In genomic region chr3:48979451-48979850, GRCh38 we compare ENCODE assay signal across 29 cellular contexts.
"Had no signal": no experiment of that assay in that cellular context is flagged by ENCODE, and none has a peak within 500 bp of the region (broad histone marks: within the 10 kb centered on the region; RNA-seq: fewer than 3 reads in every experiment).

No MANE protein-coding gene starts in this region.

- H3K9me3 ChIP-seq: lower lobe of right lung, neutrophil, psoas muscle, right lobe of liver, suprapubic skin, thoracic aorta, tibial artery, uterus had no signal

- DNase-seq: hippocampal formation; kidney glomerular epithelial cell; left cardiac atrium; lower lobe of right lung; mammary epithelial cell; mesenchymal stem cell; naive B cell; natural killer cell; nephron progenitor cell; occipital lobe; psoas muscle; right lobe of liver; stimulated activated CD4-positive, alpha-beta T cell treated with anti-CD3 and anti-CD28 coated beads, Interleukin-12 subunit alpha, Interleukin-12 subunit beta, amount 100 ng/mL, for 4 hours; stimulated activated CD4-positive, alpha-beta T cell treated with anti-CD3 and anti-CD28 coated beads, Interleukin-15, amount 100 ng/mL, for 24 hours; stimulated activated CD4-positive, alpha-beta T cell treated with anti-CD3 and anti-CD28 coated beads, Interleukin-2, amount 100 ng/mL, for 24 hours; stimulated activated CD4-positive, alpha-beta T cell treated with anti-CD3 and anti-CD28 coated beads, Interleukin-4, amount 100 ng/mL, for 1 hour; stimulated activated naive CD4-positive, alpha-beta T cell; tibial artery; trophoblast cell; uterus had no signal

- H3K27me3 ChIP-seq: neural progenitor cell, neutrophil, right lobe of liver, suprapubic skin, tibial artery, uterus had no signal

- H3K27me3 Mint-ChIP-seq: naive B cell; stimulated activated naive CD8-positive, alpha-beta T cell treated with anti-CD3 and anti-CD28 coated beads, Interleukin-15, Interleukin-2, amounts not matched to agents 100 ng/mL and 50 ng/mL, for 24 hours had no signal

- H3K4me1 ChIP-seq: lower lobe of right lung, neural progenitor cell, parathyroid adenoma, psoas muscle, right lobe of liver, tibial artery, uterus had no signal

- H3K36me3 ChIP-seq: neural progenitor cell, uterus had no signal

- H3K27ac ChIP-seq: lower lobe of right lung, neural progenitor cell, neutrophil, parathyroid adenoma, psoas muscle, right lobe of liver, skin epidermis, suprapubic skin, thoracic aorta, tibial artery, uterus had no signal

- H3K4me1 Mint-ChIP-seq: mesothelial cell of epicardium, naive B cell, natural killer cell, nephron progenitor cell, neural progenitor cell had no signal

- H3K27ac Mint-ChIP-seq: mesothelial cell of epicardium; natural killer cell; nephron progenitor cell; neural progenitor cell; stimulated activated naive CD8-positive, alpha-beta T cell treated with anti-CD3 and anti-CD28 coated beads, Interleukin-15, Interleukin-2, amounts not matched to agents 100 ng/mL and 50 ng/mL, for 24 hours had no signal

- H3K9me3 Mint-ChIP-seq: mesothelial cell of epicardium; naive B cell; natural killer cell; nephron progenitor cell; neural progenitor cell; stimulated activated naive CD8-positive, alpha-beta T cell treated with anti-CD3 and anti-CD28 coated beads, Interleukin-15, Interleukin-2, amounts not matched to agents 100 ng/mL and 50 ng/mL, for 24 hours had no signal

- H3K4me3 ChIP-seq: lower lobe of right lung, neural progenitor cell, psoas muscle, right lobe of liver, skin epidermis, suprapubic skin, thoracic aorta, tibial artery, uterus had no signal

- H3K4me3 Mint-ChIP-seq: mesothelial cell of epicardium; naive B cell; natural killer cell; nephron progenitor cell; neural progenitor cell; stimulated activated naive CD8-positive, alpha-beta T cell treated with anti-CD3 and anti-CD28 coated beads, Interleukin-15, Interleukin-2, amounts not matched to agents 100 ng/mL and 50 ng/mL, for 24 hours had no signal

- ATAC-seq: left cardiac atrium, left lobe of liver, lower lobe of right lung, natural killer cell, psoas muscle, right lobe of liver had no signal
